ENCODE assay signal across 11 cellular contexts in genomic region chr11:117198613-117199012, GRCh38. TPM values are rescaled to one million over a fixed set of nuclear protein-coding genes. Genes with fewer than 3 reads are reported as not detected.
A peak's percentile ranks its signal among the peaks of the same experiment; 100 is the strongest.
DNase-seq lines count a peak whose midpoint lies in the region; FAIRE-seq and TF ChIP-seq lines count a peak whose summit lies in the region.
"Had no signal": no experiment of that assay in that cellular context is flagged by ENCODE, and none has a peak within 500 bp of the region (broad histone marks: within the 10 kb centered on the region; RNA-seq: fewer than 3 reads in every experiment).

No MANE protein-coding gene starts in this region.

- H3K9me3 ChIP-seq in endothelial cell of umbilical vein (replicated peaks; ENCODE audit: control insufficient read depth, insufficient read depth, low read length) (no peaks in the 10 kb centered on the region), mucosa of rectum (ENCODE audit: control insufficient read depth in 2 of 2, low read length in 2 of 2) (no peaks in the 10 kb centered on the region), thyroid gland (no peaks in the 10 kb centered on the region)

- POLR2A ChIA-PET in RWPE1 (lab: Yijun Ruan, JAX; ENCODE audit: low non-redundant PET): no interaction called here
- POLR2A ChIA-PET in endothelial cell of umbilical vein (lab: Charles Lee): no interaction called here
- POLR2A ChIA-PET in activated CD4-positive, alpha-beta memory T cell treated with anti-CD3 and anti-CD28 coated beads, Interleukin-2, amount 10 ng/mL, durations not matched to agents 7 days and 5 days (lab: Charles Lee): no interaction called here

- no peak overlapping the region for H3K4me3 Mint-ChIP-seq in activated CD4-positive, alpha-beta memory T cell treated with anti-CD3 and anti-CD28 coated beads, Interleukin-2, amount 10 ng/mL, durations not matched to agents 7 days and 5 days

- H3K27ac ChIP-seq in RWPE1 (peak overlapping the region; percentile 63), endothelial cell of umbilical vein (ENCODE audit: insufficient read depth, low read depth, low read length) (no peak overlapping the region), mucosa of rectum (ENCODE audit: low read depth in 2 of 2, low read length in 2 of 2) (peak overlapping the region; percentile 71 to 84), thyroid gland (peak overlapping the region; percentile 52 to 62 (median 57))

- no peak overlapping the region for H3K27ac Mint-ChIP-seq in activated CD4-positive, alpha-beta memory T cell treated with anti-CD3 and anti-CD28 coated beads, Interleukin-2, amount 10 ng/mL, durations not matched to agents 7 days and 5 days

- H3K4me1 ChIP-seq in endothelial cell of umbilical vein (ENCODE audit: control insufficient read depth, extremely low read depth, insufficient read depth, low read length) (peaks cover 9% of the 10 kb centered on the region), mucosa of rectum (ENCODE audit: control insufficient read depth in 2 of 2, insufficient read depth in 2 of 2, low read length in 2 of 2) (peaks cover 11 to 38% of the 10 kb centered on the region in 2 donors), thyroid gland (peaks cover 17 to 43% of the 10 kb centered on the region in 2 donors)

- no peak overlapping the region for H3K9ac ChIP-seq in endothelial cell of umbilical vein (replicated peaks; ENCODE audit: extremely low read depth, insufficient read depth, low read length)
- peak overlapping the region; percentile 38 to 60 for H3K9ac ChIP-seq in mucosa of rectum (ENCODE audit: low read depth in 1 of 2, low read length in 2 of 2)

- peak overlapping the region; percentile 75 for H2AFZ ChIP-seq in endothelial cell of umbilical vein (ENCODE audit: low read depth, low read length)

- no peaks in the 10 kb centered on the region for H4K20me1 ChIP-seq in endothelial cell of umbilical vein (replicated peaks; ENCODE audit: control insufficient read depth, extremely low read depth, insufficient read depth, low read length)

- H3K36me3 ChIP-seq in endothelial cell of umbilical vein (ENCODE audit: control insufficient read depth in 2 of 2, extremely low read depth in 1 of 2, insufficient read depth in 2 of 2, low read length in 2 of 2) (peaks cover 0 to 3% of the 10 kb centered on the region in 2 experiments), mucosa of rectum (ENCODE audit: control insufficient read depth in 2 of 2, insufficient read depth in 2 of 2, low read length in 2 of 2) (peaks cover 12 to 17% of the 10 kb centered on the region in 2 donors), thyroid gland (peaks cover 6 to 7% of the 10 kb centered on the region in 2 donors)

- no peaks in the 10 kb centered on the region for H3K27me3 Mint-ChIP-seq in activated CD4-positive, alpha-beta memory T cell treated with anti-CD3 and anti-CD28 coated beads, Interleukin-2, amount 10 ng/mL, durations not matched to agents 7 days and 5 days

- intact Hi-C loops in endothelial cell of umbilical vein (cut with micrococcal nuclease): loop anchor here (2.0 kb wide), 1 partner anchor 20 kb away; the partner anchor contains the start of gene SIDT2
- intact Hi-C loops in thyroid gland (cut with DNase I): no loop called here

- TSS peak; percentile 72 for BruUV-seq in endothelial cell of umbilical vein (replicated peaks; lab: Mats Ljungman, UMichigan)

- no peaks in the 10 kb centered on the region for H3K79me2 ChIP-seq in endothelial cell of umbilical vein (ENCODE audit: control insufficient read depth, insufficient read depth, low read length)

- TF ChIP-seq CTCF in RWPE1 (conservative IDR thresholded peaks at IDR 0.05; ENCODE audit: low read depth) (no peak), endothelial cell of umbilical vein (IDR thresholded peaks at IDR 0.05; ENCODE audit: extremely low read depth in 1 of 2, insufficient read depth in 1 of 2, low read depth in 1 of 2, low read length in 2 of 2) (no peak), thyroid gland (IDR thresholded peaks at IDR 0.05) (no peak), GM13976 (IDR thresholded peaks at IDR 0.05; ENCODE audit: borderline replicate concordance, control extremely low read depth, extremely low read depth, insufficient read depth, missing control alignments) (no peak)

- no peaks in the 10 kb centered on the region for H3K9me3 Mint-ChIP-seq in activated CD4-positive, alpha-beta memory T cell treated with anti-CD3 and anti-CD28 coated beads, Interleukin-2, amount 10 ng/mL, durations not matched to agents 7 days and 5 days

- in situ Hi-C loops in GM13976 (cut with MboI; ENCODE audit: low sequenced_read_pairs, unreplicated experiment): no loop called here

- H3K4me3 ChIP-seq in endothelial cell of umbilical vein (replicated peaks in 1 of 3; ENCODE audit: insufficient read depth in 1 of 3, low read depth in 1 of 3, low read length in 3 of 3) (peak overlapping the region in 1 of 3 experiments; percentile 12), mucosa of rectum (ENCODE audit: low read length in 2 of 2) (peak overlapping the region in 1 of 2 donors; percentile 49), thyroid gland (replicated peaks in 1 of 3) (no peak overlapping the region)

- TF ChIP-seq POLR2A in endothelial cell of umbilical vein (IDR thresholded peaks at IDR 0.05; ENCODE audit: low read depth, low read length): no peak
- no peak for TF ChIP-seq POLR2A in thyroid gland (IDR thresholded peaks at IDR 0.05)

- no peaks in the 10 kb centered on the region for H3K9me1 ChIP-seq in endothelial cell of umbilical vein (replicated peaks; ENCODE audit: control insufficient read depth, extremely low read depth, insufficient read depth, low read length)

- peaks cover 4% of the 10 kb centered on the region for H3K4me1 Mint-ChIP-seq in activated CD4-positive, alpha-beta memory T cell treated with anti-CD3 and anti-CD28 coated beads, Interleukin-2, amount 10 ng/mL, durations not matched to agents 7 days and 5 days

- H3K36me3 Mint-ChIP-seq in activated CD4-positive, alpha-beta memory T cell treated with anti-CD3 and anti-CD28 coated beads, Interleukin-2, amount 10 ng/mL, durations not matched to agents 7 days and 5 days (ENCODE audit: low read depth): peaks cover 2% of the 10 kb centered on the region

- DNase-seq in RWPE1 (ENCODE audit: low spot score) (no peak), endothelial cell of umbilical vein (ENCODE audit: low read depth, low spot score) (no peak), thyroid gland (no peak), GM13976 (ENCODE audit: low spot score) (no peak), NCI-H1436 treated with DMSO at 0.1 percent for 48 hours (lab: John Stamatoyannopoulos, UW) (no peak), GDM1 (lab: John Stamatoyannopoulos, UW) (no peak)
- DNase-seq in activated CD4-positive, alpha-beta memory T cell treated with anti-CD3 and anti-CD28 coated beads, Interleukin-2, amount 10 ng/mL, durations not matched to agents 7 days and 5 days: no peak
- DNase-seq: activated naive CD4-positive, alpha-beta T cell treated with anti-CD3 and anti-CD28 coated beads, Interleukin-2, amount 50 U/mL, for 16 hours; DND-41; NCI-H2081 treated with DMSO at 0.1 percent for 48 hours had no signal

- dilution Hi-C loops in endothelial cell of umbilical vein (cut with MboI; ENCODE audit: extremely low pct_ligation_motif_present, low sequenced_read_pairs): no loop called here

- peak overlapping the region; percentile 38 for H3K4me2 ChIP-seq in endothelial cell of umbilical vein (ENCODE audit: insufficient read depth, low read length)

- CTCF ChIA-PET in RWPE1 (lab: Yijun Ruan, JAX) (interaction anchor here (0.6 kb wide), 1 partner anchor 407 kb away, joined by 3 read pairs; the partner anchor contains the start of gene APOA5), endothelial cell of umbilical vein (lab: Charles Lee) (interaction anchor here (1.1 to 1.3 kb wide), 3 partner anchors 15 to 28 kb away, joined by 3 to 4 read pairs (median 3); no protein-coding TSS in a partner anchor)
- CTCF ChIA-PET in activated CD4-positive, alpha-beta memory T cell treated with anti-CD3 and anti-CD28 coated beads, Interleukin-2, amount 10 ng/mL, durations not matched to agents 7 days and 5 days (lab: Charles Lee): interaction anchor here (1.1 kb wide), 1 partner anchor 18 kb away, joined by 5 read pairs; no protein-coding TSS in a partner anchor

- no peak for FAIRE-seq in endothelial cell of umbilical vein (lab: Jason Lieb, UNC)

- WGBS in thyroid gland, 2 donors: 69 to 72% methylated on average over 3 to 4 of the region's 4 CpGs

- no peaks in the 10 kb centered on the region for H3K27me3 ChIP-seq in endothelial cell of umbilical vein (ENCODE audit: control insufficient read depth in 2 of 2, insufficient read depth in 2 of 2, low read length in 2 of 2)
- no peaks in the 10 kb centered on the region for H3K27me3 ChIP-seq in mucosa of rectum (ENCODE audit: control insufficient read depth in 2 of 2, insufficient read depth in 2 of 2, low read length in 2 of 2)
- H3K27me3 ChIP-seq in thyroid gland: no peaks in the 10 kb centered on the region

RNA-seq across cellular contexts. Expression of gene TAGLN, which starts 0.6 kb away (rescaled TPM):
- 17.9 and 20.8 TPM in 2 replicates for total RNA-seq in endothelial cell of umbilical vein
- polyA plus RNA-seq in endothelial cell of umbilical vein: 113 and 159 TPM in 2 replicates
- 165 and 174 TPM in 2 replicates for polyA plus RNA-seq in endothelial cell of umbilical vein (2011; cell fraction: cytosol; rRNA removed)
- 80.4 and 84.5 TPM in 2 replicates for polyA plus RNA-seq in endothelial cell of umbilical vein (2011; cell fraction: nucleus; rRNA removed)
- polyA plus RNA-seq in endothelial cell of umbilical vein (2012): 49.4 and 88.3 TPM in 2 replicates
- polyA minus RNA-seq in endothelial cell of umbilical vein: 59.3 and 82.9 TPM in 2 replicates
- 3.1 TPM for polyA minus RNA-seq in endothelial cell of umbilical vein (2011; cell fraction: cytosol; rRNA and poly(A)+ RNA removed)
- polyA minus RNA-seq in endothelial cell of umbilical vein (2011; cell fraction: nucleus; rRNA and poly(A)+ RNA removed): 11.1 and 15.0 TPM in 2 replicates
- total RNA-seq in thyroid gland: 100 to 1,000 TPM; 155 to 407 (median 229) TPM
- total RNA-seq in activated CD4-positive, alpha-beta memory T cell treated with anti-CD3 and anti-CD28 coated beads, Interleukin-2, amount 10 ng/mL, durations not matched to agents 7 days and 5 days: 1 to 10 TPM; 5.2 to 5.8 TPM

RNA-seq across cellular contexts. Expression of gene SIDT2, which starts 20.1 kb away (rescaled TPM):
- 26.0 and 28.7 TPM in 2 replicates for total RNA-seq in endothelial cell of umbilical vein
- 34.5 and 37.5 TPM in 2 replicates for polyA plus RNA-seq in endothelial cell of umbilical vein
- 24.3 and 24.5 TPM in 2 replicates for polyA plus RNA-seq in endothelial cell of umbilical vein (2011; cell fraction: cytosol; rRNA removed)
- 72.1 and 94.6 TPM in 2 replicates for polyA plus RNA-seq in endothelial cell of umbilical vein (2011; cell fraction: nucleus; rRNA removed)
- 22.7 and 30.0 TPM in 2 replicates for polyA plus RNA-seq in endothelial cell of umbilical vein (2012)
- 45.0 and 75.7 TPM in 2 replicates for polyA minus RNA-seq in endothelial cell of umbilical vein
- 8.9 TPM for polyA minus RNA-seq in endothelial cell of umbilical vein (2011; cell fraction: cytosol; rRNA and poly(A)+ RNA removed)
- polyA minus RNA-seq in endothelial cell of umbilical vein (2011; cell fraction: nucleus; rRNA and poly(A)+ RNA removed): 43.7 and 44.1 TPM in 2 replicates
- 10 to 100 TPM; 31.8 to 54.5 (median 42.3) TPM for total RNA-seq in thyroid gland
- total RNA-seq in activated CD4-positive, alpha-beta memory T cell treated with anti-CD3 and anti-CD28 coated beads, Interleukin-2, amount 10 ng/mL, durations not matched to agents 7 days and 5 days: 10 to 100 TPM; 38.1 to 42.9 TPM

RNA-seq across cellular contexts. Expression of gene PCSK7, which starts 33.3 kb away (rescaled TPM):
- total RNA-seq in endothelial cell of umbilical vein: 68.0 and 72.7 TPM in 2 replicates
- polyA plus RNA-seq in endothelial cell of umbilical vein: 40.8 and 43.2 TPM in 2 replicates
- 35.5 and 39.8 TPM in 2 replicates for polyA plus RNA-seq in endothelial cell of umbilical vein (2011; cell fraction: cytosol; rRNA removed)
- 123 and 126 TPM in 2 replicates for polyA plus RNA-seq in endothelial cell of umbilical vein (2011; cell fraction: nucleus; rRNA removed)
- 40.9 and 41.6 TPM in 2 replicates for polyA plus RNA-seq in endothelial cell of umbilical vein (2012)
- polyA minus RNA-seq in endothelial cell of umbilical vein: 58.7 and 60.5 TPM in 2 replicates
- 13.3 TPM for polyA minus RNA-seq in endothelial cell of umbilical vein (2011; cell fraction: cytosol; rRNA and poly(A)+ RNA removed)
- 45.2 and 48.0 TPM in 2 replicates for polyA minus RNA-seq in endothelial cell of umbilical vein (2011; cell fraction: nucleus; rRNA and poly(A)+ RNA removed)
- total RNA-seq in thyroid gland: 10 to 100 TPM; 36.1 to 61.1 (median 47.5) TPM
- total RNA-seq in activated CD4-positive, alpha-beta memory T cell treated with anti-CD3 and anti-CD28 coated beads, Interleukin-2, amount 10 ng/mL, durations not matched to agents 7 days and 5 days: 100 to 1,000 TPM; 181 to 182 TPM

RNA-seq across cellular contexts. Expression of gene RNF214, which starts 33.9 kb away (rescaled TPM):
- total RNA-seq in endothelial cell of umbilical vein (26.1 and 28.2 TPM in 2 replicates), thyroid gland (10 to 100 TPM; 17.4 to 22.8 (median 20.0) TPM)
- polyA plus RNA-seq in endothelial cell of umbilical vein: 24.3 and 26.1 TPM in 2 replicates
- polyA plus RNA-seq in endothelial cell of umbilical vein (2011; cell fraction: cytosol; rRNA removed): 14.3 and 15.1 TPM in 2 replicates
- polyA plus RNA-seq in endothelial cell of umbilical vein (2011; cell fraction: nucleus; rRNA removed): 32.0 and 34.5 TPM in 2 replicates
- 13.6 and 13.7 TPM in 2 replicates for polyA plus RNA-seq in endothelial cell of umbilical vein (2012)
- polyA minus RNA-seq in endothelial cell of umbilical vein: 32.4 and 34.5 TPM in 2 replicates
- 7.1 TPM for polyA minus RNA-seq in endothelial cell of umbilical vein (2011; cell fraction: cytosol; rRNA and poly(A)+ RNA removed)
- polyA minus RNA-seq in endothelial cell of umbilical vein (2011; cell fraction: nucleus; rRNA and poly(A)+ RNA removed): 19.2 and 20.7 TPM in 2 replicates
- 10 to 100 TPM; 23.1 to 23.6 TPM for total RNA-seq in activated CD4-positive, alpha-beta memory T cell treated with anti-CD3 and anti-CD28 coated beads, Interleukin-2, amount 10 ng/mL, durations not matched to agents 7 days and 5 days

RNA-seq across cellular contexts. Expression of gene PAFAH1B2, which starts 54.5 kb away (rescaled TPM):
- 128 and 130 TPM in 2 replicates for total RNA-seq in endothelial cell of umbilical vein
- 29.1 and 34.2 TPM in 2 replicates for polyA plus RNA-seq in endothelial cell of umbilical vein
- 47.4 and 49.2 TPM in 2 replicates for polyA plus RNA-seq in endothelial cell of umbilical vein (2011; cell fraction: cytosol; rRNA removed)
- 32.4 and 35.7 TPM in 2 replicates for polyA plus RNA-seq in endothelial cell of umbilical vein (2011; cell fraction: nucleus; rRNA removed)
- polyA plus RNA-seq in endothelial cell of umbilical vein (2012): 52.6 and 63.5 TPM in 2 replicates
- 167 and 180 TPM in 2 replicates for polyA minus RNA-seq in endothelial cell of umbilical vein
- polyA minus RNA-seq in endothelial cell of umbilical vein (2011; cell fraction: cytosol; rRNA and poly(A)+ RNA removed): 43.7 TPM
- polyA minus RNA-seq in endothelial cell of umbilical vein (2011; cell fraction: nucleus; rRNA and poly(A)+ RNA removed): 31.8 and 46.3 TPM in 2 replicates
- 100 to 1,000 TPM; 107 to 128 (median 118) TPM for total RNA-seq in thyroid gland
- total RNA-seq in activated CD4-positive, alpha-beta memory T cell treated with anti-CD3 and anti-CD28 coated beads, Interleukin-2, amount 10 ng/mL, durations not matched to agents 7 days and 5 days: 10 to 100 TPM; 60.1 to 62.8 TPM
